21 cellular contexts compared by ENCODE assay signal in the genomic region with DNA sequence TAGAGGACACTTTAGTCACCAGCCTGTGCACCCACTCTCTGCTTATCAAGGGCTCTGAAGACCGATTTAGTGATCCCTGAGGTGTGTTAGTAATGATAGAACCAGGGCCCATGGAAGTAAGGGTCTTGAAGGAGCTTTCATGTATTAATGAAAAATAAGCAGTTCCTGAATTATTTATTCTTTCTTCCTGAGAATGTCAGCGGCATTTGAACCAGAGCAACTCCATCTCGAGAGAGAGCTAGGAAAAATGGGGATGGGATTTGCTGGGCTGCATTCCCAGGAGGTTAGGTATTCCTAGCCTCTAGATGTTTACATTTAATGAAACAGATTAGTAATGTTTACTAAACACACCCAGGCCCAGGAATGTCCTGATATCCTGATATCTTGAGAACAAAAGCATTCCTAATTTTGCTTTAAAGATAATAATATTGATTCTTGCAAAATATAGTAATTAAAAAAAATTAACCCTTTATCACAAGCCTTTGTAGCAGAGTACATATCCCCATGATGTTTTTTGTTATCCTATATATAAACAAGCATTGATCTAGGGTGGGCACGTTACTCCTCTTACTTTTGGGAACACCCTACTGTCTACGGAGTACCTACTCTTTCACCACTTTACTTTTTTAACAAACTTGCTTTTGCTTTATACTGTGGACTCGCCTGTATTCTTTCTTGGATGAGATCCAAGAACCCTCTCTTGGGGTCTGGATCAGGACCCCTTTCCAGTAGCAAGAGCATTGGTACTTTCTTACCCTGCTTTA.
A peak's percentile ranks its signal among the peaks of the same experiment; 100 is the strongest.
DNase-seq lines count a peak whose midpoint lies in the region; TF ChIP-seq lines count a peak whose summit lies in the region.
"Had no signal": no experiment of that assay in that cellular context is flagged by ENCODE, and none has a peak within 500 bp of the region (broad histone marks: within the 10 kb centered on the region; RNA-seq: fewer than 3 reads in every experiment).

No MANE protein-coding gene starts in this region.

- peak overlapping the region; percentile 76 for H3K9ac ChIP-seq in endodermal cell (ENCODE audit: extremely low read depth, low read length, poor library complexity, severe bottlenecking)

- peaks cover 53% of the 10 kb centered on the region for H3K4me1 Mint-ChIP-seq in endodermal cell
- peaks cover 6% of the 10 kb centered on the region for H3K4me1 Mint-ChIP-seq in mesothelial cell of epicardium
- H3K4me1 Mint-ChIP-seq: nephron; stimulated activated effector memory CD8-positive, alpha-beta T cell treated with anti-CD3 and anti-CD28 coated beads, Interleukin-12 subunit alpha, Interleukin-12 subunit beta, amount 100 ng/mL, for 72 hours had no signal

- no peak for TF ChIP-seq CTCF in AG04450 (IDR thresholded peaks at IDR 0.05; ENCODE audit: low read depth, low read length)
- no peak for TF ChIP-seq CTCF in LNCaP clone FGC (IDR thresholded peaks at IDR 0.05; ENCODE audit: control insufficient read depth, extremely low read depth, insufficient read depth)
- no peak for TF ChIP-seq CTCF in endodermal cell (conservative IDR thresholded peaks at IDR 0.05)
- no peak for TF ChIP-seq CTCF in mesothelial cell of epicardium (IDR thresholded peaks at IDR 0.05; ENCODE audit: unreplicated experiment)

- POLR2A ChIA-PET in AG04450 (lab: Yijun Ruan, JAX) = interaction anchor here (0.6 kb wide), 1 partner anchor 1065 kb away, joined by 4 read pairs; no protein-coding TSS in a partner anchor

- 67 to 86% methylated on average over 1 to 6 of the region's 6 CpGs for WGBS in endodermal cell (ENCODE audit: insufficient coverage in 1 of 2, insufficient read length in 1 of 2), 2 experiments

- H3K27me3 ChIP-seq in AG04450 (ENCODE audit: control insufficient read depth, insufficient read depth, low read length) = no peaks in the 10 kb centered on the region
- H3K27me3 ChIP-seq in endodermal cell (ENCODE audit: control insufficient read depth, insufficient read depth, low read length, poor library complexity, severe bottlenecking) = no peaks in the 10 kb centered on the region
- H3K27me3 ChIP-seq in H7 (ENCODE audit: control insufficient read depth, insufficient read depth, low read length) = no peaks in the 10 kb centered on the region
- H3K27me3 ChIP-seq: tibial nerve had no signal

- CTCF ChIA-PET in AG04450 (lab: Charles Lee) = interaction anchor here (2.4 kb wide), 1 partner anchor 16 kb away, joined by 9 read pairs; no protein-coding TSS in a partner anchor

- H3K4me1 ChIP-seq in endodermal cell (ENCODE audit: control insufficient read depth, insufficient read depth, low read length) = peaks cover 13% of the 10 kb centered on the region

- H3K27ac Mint-ChIP-seq in endodermal cell (peak overlapping the region; percentile 99), mesothelial cell of epicardium (peak overlapping the region; percentile 53)
- H3K27ac Mint-ChIP-seq: dendritic cell treated with granulocyte-macrophage colony-stimulating factor and Interleukin-4, amounts not matched to agents 40 ng/mL and 50 ng/mL, for 4 days; nephron; T-helper 2 cell treated with Interferon-gamma antibody and Interleukin-4, amounts not matched to agents 5 μg/mL and 100 μg/mL, for 36 hours had no signal

- H3K27ac ChIP-seq in AG04450 (ENCODE audit: low read depth, low read length) (peak overlapping the region; percentile 81), endodermal cell (ENCODE audit: low read depth, low read length) (peak overlapping the region; percentile 69)
- H3K27ac ChIP-seq: tibial nerve had no signal

- H3K9me3 ChIP-seq in AG04450 (ENCODE audit: control insufficient read depth, insufficient read depth, low read length) (no peaks in the 10 kb centered on the region), endodermal cell (ENCODE audit: control insufficient read depth, low read length) (no peaks in the 10 kb centered on the region)
- H3K9me3 ChIP-seq: tibial nerve had no signal

- H3K9me3 Mint-ChIP-seq in endodermal cell (no peaks in the 10 kb centered on the region), mesothelial cell of epicardium (no peaks in the 10 kb centered on the region)
- H3K9me3 Mint-ChIP-seq: CD8-positive, alpha-beta memory T cell; dendritic cell treated with granulocyte-macrophage colony-stimulating factor and Interleukin-4, amounts not matched to agents 40 ng/mL and 50 ng/mL, for 4 days; nephron; stimulated activated effector memory CD8-positive, alpha-beta T cell treated with anti-CD3 and anti-CD28 coated beads, Interleukin-12 subunit alpha, Interleukin-12 subunit beta, amount 100 ng/mL, for 72 hours; T-helper 2 cell treated with Interferon-gamma antibody and Interleukin-4, amounts not matched to agents 5 μg/mL and 100 μg/mL, for 36 hours had no signal

- H3K36me3 ChIP-seq in endodermal cell (ENCODE audit: control insufficient read depth, insufficient read depth, low read length) (peaks cover 63% of the 10 kb centered on the region), H7 (replicated peaks; ENCODE audit: control insufficient read depth, insufficient read depth, low read length) (peaks cover 1% of the 10 kb centered on the region)

- no peaks in the 10 kb centered on the region for H3K27me3 Mint-ChIP-seq in endodermal cell (ENCODE audit: insufficient read depth)
- no peaks in the 10 kb centered on the region for H3K27me3 Mint-ChIP-seq in mesothelial cell of epicardium (ENCODE audit: low read depth)
- H3K27me3 Mint-ChIP-seq: CD8-positive, alpha-beta memory T cell; dendritic cell treated with granulocyte-macrophage colony-stimulating factor and Interleukin-4, amounts not matched to agents 40 ng/mL and 50 ng/mL, for 4 days had no signal

- H3K4me3 Mint-ChIP-seq in endodermal cell = peak overlapping the region; percentile 19
- no peak overlapping the region for H3K4me3 Mint-ChIP-seq in mesothelial cell of epicardium
- H3K4me3 Mint-ChIP-seq: CD8-positive, alpha-beta memory T cell; dendritic cell treated with granulocyte-macrophage colony-stimulating factor and Interleukin-4, amounts not matched to agents 40 ng/mL and 50 ng/mL, for 4 days; nephron; stimulated activated effector memory CD8-positive, alpha-beta T cell treated with anti-CD3 and anti-CD28 coated beads, Interleukin-12 subunit alpha, Interleukin-12 subunit beta, amount 100 ng/mL, for 72 hours; T-helper 2 cell treated with Interferon-gamma antibody and Interleukin-4, amounts not matched to agents 5 μg/mL and 100 μg/mL, for 36 hours had no signal

- no peak overlapping the region for H3K4me3 ChIP-seq in AG04450 (ENCODE audit: low read depth, low read length)
- H3K4me3 ChIP-seq in LNCaP clone FGC (ENCODE audit: low read depth, low read length) = no peak overlapping the region
- peak overlapping the region; percentile 61 for H3K4me3 ChIP-seq in endodermal cell (ENCODE audit: low read length)
- H3K4me3 ChIP-seq in H7 (ENCODE audit: insufficient read depth, low read depth, low read length) = no peak overlapping the region
- H3K4me3 ChIP-seq: tibial nerve had no signal

- DNase-seq in AG04450 (ENCODE audit: low read depth, low spot score) = peak; percentile 43
- DNase-seq in LNCaP clone FGC (ENCODE audit: low read depth) = peak; percentile 44
- DNase-seq in endodermal cell = no peak
- DNase-seq in mesothelial cell of epicardium (ENCODE audit: low spot score in 2 of 2, unreplicated experiment in 2 of 2) = no peak
- DNase-seq in activated CD4-positive, alpha-beta T cell treated with anti-CD3 and anti-CD28 coated beads for 48 hours = no peak
- no peak for DNase-seq in GM19238 (ENCODE audit: insufficient read length, low spot score)
- no peak for DNase-seq in H7
- no peak for DNase-seq in NCI-H2081 (lab: John Stamatoyannopoulos, UW)
- DNase-seq: activated CD4-positive, alpha-beta T cell treated with anti-CD3 and anti-CD28 coated beads for 4 hours; activated CD8-positive, alpha-beta memory T cell treated with anti-CD3 and anti-CD28 coated beads, Interleukin-2, amount 50 U/mL, for 48 hours; activated naive CD4-positive, alpha-beta T cell treated with Interleukin-2 at 50 U/mL for 16 hours; CD8-positive, alpha-beta memory T cell; MV-4-11; NCI-H2029; NCI-H510A treated with DMSO at 0.1 percent for 48 hours; stimulated activated CD4-positive, alpha-beta T cell treated with anti-CD3 and anti-CD28 coated beads, Interleukin-12 subunit alpha, Interleukin-12 subunit beta, amount 100 ng/mL, for 4 hours had no signal

- H3K36me3 Mint-ChIP-seq in endodermal cell (ENCODE audit: low read depth) = peaks cover 36% of the 10 kb centered on the region
- H3K36me3 Mint-ChIP-seq in mesothelial cell of epicardium = peaks cover 42% of the 10 kb centered on the region

Comparison
In these comparisons a context has a peak if more than half of its experiments do, and no peak if none do; other contexts are left out.
1. DNase-seq: peak in AG04450 (single experiment) and LNCaP clone FGC (single experiment); none in endodermal cell (single experiment), mesothelial cell of epicardium (0 of 2), activated CD4-positive, alpha-beta T cell treated with anti-CD3 and anti-CD28 coated beads for 48 hours (single experiment), GM19238 (single experiment), H7 (single experiment) and NCI-H2081 (0 of 2).